Comparison of ENCODE assay signal across 1 cellular context in genomic region chr20:43457640-43458421, GRCh38.
TF ChIP-seq lines count a peak whose summit lies in the region.

TSS of gene SRSF6 (plus strand) at chr20:43457896. CDS start at chr20:43458034, 138 bp downstream.

TF ChIP-seq in K562, 482 proteins besides CTCF, POLR2A, EP300 and RAD21 (continued from another document and continues in another):
- TF ChIP-seq CBFB (CRISPR knock-in tag; IDR thresholded peaks at IDR 0.05): peak; percentile 30; the same call in 1 of the 2 replicates
- TF ChIP-seq GTF2E2 (tag; IDR thresholded peaks at IDR 0.05): peak; percentile 99
- TF ChIP-seq FOXJ2 (tag; IDR thresholded peaks at IDR 0.05): peak; percentile 93
- TF ChIP-seq KLF6 (CRISPR knock-in tag; IDR thresholded peaks at IDR 0.05; ENCODE audit: borderline replicate concordance): peak; percentile 46; the same call in 1 of the 2 replicates
- no peak for TF ChIP-seq PHTF2 (CRISPR knock-in tag; IDR thresholded peaks at IDR 0.05)
- peak; percentile 93; the same call in 1 of the 2 replicates for TF ChIP-seq KAT7 (CRISPR knock-in tag; IDR thresholded peaks at IDR 0.05; ENCODE audit: borderline replicate concordance)
- no peak; the same call in 1 of the 2 replicates for TF ChIP-seq TFE3 (CRISPR knock-in tag; IDR thresholded peaks at IDR 0.05)
- peak; percentile 99 for TF ChIP-seq ZNF395 (CRISPR knock-in tag; IDR thresholded peaks at IDR 0.05)
- peak; percentile 99 for TF ChIP-seq AFF4 (CRISPR knock-in tag; IDR thresholded peaks at IDR 0.05)
- no peak for TF ChIP-seq ZNF77 (CRISPR knock-in tag; IDR thresholded peaks at IDR 0.05)
- peak; percentile 57; the same call in 1 of the 2 replicates for TF ChIP-seq RBM34 (IDR thresholded peaks at IDR 0.05; ENCODE audit: borderline replicate concordance, insufficient read depth, low read length)
- peak; percentile 68; the same call in 1 of the 2 replicates for TF ChIP-seq ZBTB26 (CRISPR knock-in tag; IDR thresholded peaks at IDR 0.05)
- TF ChIP-seq CHD2 (IDR thresholded peaks at IDR 0.05; ENCODE audit: low read depth, low read length): 0 out of 2 replicates have a peak, but pooled peaks have one; percentile 9
- TF ChIP-seq FOXA1 (IDR thresholded peaks at IDR 0.05; ENCODE audit: borderline replicate concordance): no peak
- no peak for TF ChIP-seq STAT5B (CRISPR knock-in tag; IDR thresholded peaks at IDR 0.05)
- TF ChIP-seq ZNF217 (CRISPR knock-in tag; IDR thresholded peaks at IDR 0.05): no peak
- TF ChIP-seq THAP7 (CRISPR knock-in tag; IDR thresholded peaks at IDR 0.05): peak; percentile 87
- TF ChIP-seq DIDO1 (tag; IDR thresholded peaks at IDR 0.05; ENCODE audit: low read depth): no peak
- no peak for TF ChIP-seq ZNF253 (CRISPR knock-in tag; conservative IDR thresholded peaks at IDR 0.05)
- 0 out of 2 replicates have a peak, but pooled peaks have one; percentile 41 for TF ChIP-seq JUND (IDR thresholded peaks at IDR 0.05; ENCODE audit: borderline replicate concordance, low read depth, low read length)
- peak; percentile 19; the same call in 1 of the 3 replicates for TF ChIP-seq JUND (tag; IDR thresholded peaks at IDR 0.05; ENCODE audit: borderline replicate concordance, low read depth, low read length)
- TF ChIP-seq PHF21A (IDR thresholded peaks at IDR 0.05; ENCODE audit: borderline replicate concordance, low read depth): no peak
- TF ChIP-seq CHCHD3 (CRISPR knock-in tag; IDR thresholded peaks at IDR 0.05): 0 out of 2 replicates have a peak, but pooled peaks have one; percentile 29
- TF ChIP-seq ZNF507 (tag; conservative IDR thresholded peaks at IDR 0.05): no peak
- TF ChIP-seq BRCA1 (IDR thresholded peaks at IDR 0.05): no peak
- TF ChIP-seq BRCA1 (CRISPR knock-in tag; IDR thresholded peaks at IDR 0.05): peak; percentile 79; the same call in 1 of the 2 replicates
- 0 out of 2 replicates have a peak, but pooled peaks have one; percentile 21 for TF ChIP-seq ZNF384 (IDR thresholded peaks at IDR 0.05; ENCODE audit: low read depth, low read length)
- TF ChIP-seq ZNF431 (CRISPR knock-in tag; IDR thresholded peaks at IDR 0.05): 0 out of 2 replicates have a peak, but pooled peaks have one; percentile 52
- TF ChIP-seq ATF7 (IDR thresholded peaks at IDR 0.05): peak; percentile 87
- TF ChIP-seq ZNF3 (CRISPR knock-in tag; IDR thresholded peaks at IDR 0.05): no peak
- TF ChIP-seq ARID3A (IDR thresholded peaks at IDR 0.05; ENCODE audit: borderline replicate concordance, low read depth, low read length): no peak
- TF ChIP-seq SNRNP70 (optimal IDR thresholded peaks at IDR 0.05; ENCODE audit: low read depth, low read length): no peak
- TF ChIP-seq ZNF766 (CRISPR knock-in tag; conservative IDR thresholded peaks at IDR 0.05): peak; percentile 98
- peak; percentile 83 for TF ChIP-seq TAF9B (IDR thresholded peaks at IDR 0.05; ENCODE audit: partially characterized antibody)
- TF ChIP-seq ZKSCAN3 (CRISPR knock-in tag; IDR thresholded peaks at IDR 0.05): no peak
- peak; percentile 93 for TF ChIP-seq PHB (CRISPR knock-in tag; IDR thresholded peaks at IDR 0.05)
- no peak for TF ChIP-seq HES1 (IDR thresholded peaks at IDR 0.05; ENCODE audit: low read depth)
- peak; percentile 81; the same call in 1 of the 2 replicates for TF ChIP-seq HOXB6 (CRISPR knock-in tag; IDR thresholded peaks at IDR 0.05; ENCODE audit: borderline replicate concordance)
- TF ChIP-seq DLX4 (CRISPR knock-in tag; IDR thresholded peaks at IDR 0.05): no peak
- no peak for TF ChIP-seq NFATC3 (IDR thresholded peaks at IDR 0.05)
- no peak for TF ChIP-seq FOXM1 (IDR thresholded peaks at IDR 0.05; ENCODE audit: low read depth)
- peak; percentile 88 for TF ChIP-seq FOXM1 (CRISPR knock-in tag; IDR thresholded peaks at IDR 0.05; ENCODE audit: low read depth)
- TF ChIP-seq TCF7 (IDR thresholded peaks at IDR 0.05; ENCODE audit: borderline replicate concordance): no peak
- no peak for TF ChIP-seq ZHX1 (conservative IDR thresholded peaks at IDR 0.05; ENCODE audit: low read length)
- TF ChIP-seq SMARCA5 (IDR thresholded peaks at IDR 0.05): no peak
- TF ChIP-seq TEAD1 (CRISPR knock-in tag; IDR thresholded peaks at IDR 0.05): peak in 1 of 2 experiments; percentile 95; a peak in 3 of 4 replicates
- TF ChIP-seq HMGXB4 (CRISPR knock-in tag; IDR thresholded peaks at IDR 0.05): peak; percentile 86; the same call in 1 of the 2 replicates
